15 cellular contexts compared by ENCODE assay signal in genomic region chr9:26812217-26812616, GRCh38.
"Had no signal": no experiment of that assay in that cellular context is flagged by ENCODE, and none has a peak within 500 bp of the region (broad histone marks: within the 10 kb centered on the region; RNA-seq: fewer than 3 reads in every experiment).

No MANE protein-coding gene starts in this region.

- H3K27ac ChIP-seq: epithelial cell of prostate, thyroid gland had no signal

- H3K27me3 ChIP-seq: thyroid gland had no signal

- H3K9me3 ChIP-seq: thyroid gland had no signal

- DNase-seq: activated CD4-positive, alpha-beta T cell treated with anti-CD3 and anti-CD28 coated beads for 48 hours; activated CD8-positive, alpha-beta memory T cell treated with anti-CD3 and anti-CD28 coated beads, Interleukin-2, amount 50 U/mL, for 48 hours; activated CD8-positive, alpha-beta T cell treated with anti-CD3 and anti-CD28 coated beads, Interleukin-2, amount 10 ng/mL, durations not matched to agents 7 days and 5 days; activated naive CD4-positive, alpha-beta T cell; activated naive CD8-positive, alpha-beta T cell treated with anti-CD3 and anti-CD28 coated beads, Interleukin-2, amount 10 ng/mL, durations not matched to agents 7 days and 5 days; anterior cingulate cortex; dermis blood vessel endothelial cell; head of caudate nucleus; posterior cingulate gyrus; stimulated activated CD4-positive, alpha-beta T cell treated with anti-CD3 and anti-CD28 coated beads, Interleukin-2, amount 100 ng/mL, for 48 hours; stimulated activated naive B cell treated with anti-CD40 and anti-IgM and Interleukin-4, amounts not matched to agents 10 μg/mL and 1 μg/mL and 100 μg/mL, for 72 hours; thyroid gland had no signal

- H3K4me3 ChIP-seq: thyroid gland had no signal

- H3K36me3 ChIP-seq: thyroid gland had no signal

- ATAC-seq: activated CD8-positive, alpha-beta T cell treated with anti-CD3 and anti-CD28 coated beads, Interleukin-2, amount 10 ng/mL, durations not matched to agents 7 days and 5 days; natural killer cell treated with Interleukin-12 subunit alpha and Interleukin-12 subunit beta and Interleukin-15 and Interleukin-18, amount 100 ng/mL, for 72 hours; stimulated activated naive B cell treated with anti-CD40 and anti-IgM and Interleukin-4, amounts not matched to agents 10 μg/mL and 1 μg/mL and 100 μg/mL, for 72 hours; WTC11 had no signal

- H3K4me1 ChIP-seq: thyroid gland had no signal
